Comparison of ENCODE assay signal across 1 cellular context in the genomic region with DNA sequence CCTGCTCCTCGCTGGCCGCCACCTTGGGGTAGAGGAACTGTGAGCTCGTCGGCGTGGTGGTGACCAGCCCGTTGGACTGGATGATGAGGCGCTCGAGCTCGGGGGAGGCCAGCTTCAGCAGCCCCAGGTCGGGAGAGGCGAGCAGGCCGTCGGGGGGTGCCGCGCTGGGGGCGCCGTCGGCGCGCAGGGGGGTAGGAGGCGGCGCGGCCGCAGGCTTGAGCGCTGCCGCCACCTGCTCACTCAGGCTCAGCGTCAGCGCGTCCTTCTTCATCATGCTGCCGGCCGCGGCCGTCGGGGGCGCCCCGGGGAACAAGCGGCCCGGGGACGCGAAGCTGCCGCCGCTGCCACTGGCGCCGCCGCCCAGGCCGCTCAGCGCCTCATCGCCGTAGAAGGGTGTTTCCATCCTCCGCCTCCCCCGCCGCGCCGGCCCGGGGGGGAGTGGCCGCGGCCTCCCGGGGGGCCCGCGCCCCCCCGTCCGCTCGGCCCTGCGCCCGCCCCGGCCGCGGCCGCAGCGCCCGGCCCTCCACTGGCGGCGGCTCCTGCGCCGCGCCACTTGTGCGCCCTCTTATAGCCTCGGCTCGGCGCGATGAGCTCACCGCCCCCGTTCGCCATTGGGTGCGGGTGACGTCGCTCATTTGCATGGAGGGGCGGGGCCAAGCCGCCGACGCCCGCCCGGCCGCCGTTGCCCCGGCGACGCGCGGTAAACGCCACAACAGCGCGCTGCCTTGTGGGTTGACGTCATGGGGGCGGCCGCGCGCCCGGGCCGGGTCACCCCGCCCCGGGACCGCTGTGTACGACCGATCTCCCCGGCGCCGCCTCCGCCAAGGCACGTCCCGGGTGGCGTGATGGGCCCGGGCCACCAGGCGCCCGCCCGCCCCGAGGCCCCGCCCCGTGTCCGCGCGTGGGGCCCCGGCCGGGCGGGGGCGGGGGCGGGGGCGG.
TF ChIP-seq lines count a peak whose summit lies in the region.

Gene JUND (minus strand): TSS at position 541 of the 939 bp plus-strand sequence. CDS start 138 bp downstream, at position 403.

TF ChIP-seq in K562, 482 proteins besides CTCF, POLR2A, EP300 and RAD21 (continued from another document and continues in another):
- TF ChIP-seq RCOR1 (IDR thresholded peaks at IDR 0.05; ENCODE audit: borderline replicate concordance in 1 of 2, low read depth in 2 of 2, low read length in 2 of 2) (peak in 1 of 2 experiments; percentile 7; a peak in 1 of 4 replicates), CCNT2 (IDR thresholded peaks at IDR 0.05; ENCODE audit: borderline replicate concordance, extremely low read depth, insufficient read length, low read depth, low read length) (peak; percentile 98), HDAC3 (IDR thresholded peaks at IDR 0.05; ENCODE audit: borderline replicate concordance, partially characterized antibody) (no peak), RFX7 (CRISPR knock-in tag; IDR thresholded peaks at IDR 0.05) (no peak), DPF2 (IDR thresholded peaks at IDR 0.05) (no peak), ZNF217 (CRISPR knock-in tag; IDR thresholded peaks at IDR 0.05) (no peak), KLF13 (tag; IDR thresholded peaks at IDR 0.05; ENCODE audit: borderline replicate concordance, low read depth) (no peak), THRA (IDR thresholded peaks at IDR 0.05) (no peak), ZNF696 (CRISPR knock-in tag; conservative IDR thresholded peaks at IDR 0.05) (no peak), ZNF592 (IDR thresholded peaks at IDR 0.05) (peak; percentile 61; the same call in 1 of the 2 replicates), ZFP36 (IDR thresholded peaks at IDR 0.05; ENCODE audit: low read depth, low read length, partially characterized antibody) (no peak), SP1 (CRISPR knock-in tag; IDR thresholded peaks at IDR 0.05) (peak; percentile 72), ZNF766 (CRISPR knock-in tag; conservative IDR thresholded peaks at IDR 0.05) (peak; percentile 80), EP400 (IDR thresholded peaks at IDR 0.05) (no peak), CREB3 (tag; conservative IDR thresholded peaks at IDR 0.05; ENCODE audit: low read depth) (no peak), ZNF584 (CRISPR knock-in tag; IDR thresholded peaks at IDR 0.05; ENCODE audit: low read depth) (no peak; the same call in 1 of the 2 replicates), NONO (IDR thresholded peaks at IDR 0.05; ENCODE audit: low read depth in 2 of 2, low read length in 1 of 2) (peak in 1 of 2 experiments; percentile 98; a peak in 3 of 4 replicates), GATA2 (CRISPR knock-in tag; IDR thresholded peaks at IDR 0.05) (no peak), PHTF2 (CRISPR knock-in tag; IDR thresholded peaks at IDR 0.05) (no peak), E4F1 (CRISPR knock-in tag; IDR thresholded peaks at IDR 0.05; ENCODE audit: borderline replicate concordance) (no peak), CBFA2T2 (conservative IDR thresholded peaks at IDR 0.05) (no peak), ZNF140 (CRISPR knock-in tag; IDR thresholded peaks at IDR 0.05) (no peak), FOXP4 (CRISPR knock-in tag; IDR thresholded peaks at IDR 0.05; ENCODE audit: borderline replicate concordance) (no peak; the same call in 1 of the 2 replicates), ZC3H8 (IDR thresholded peaks at IDR 0.05) (no peak)
- TF ChIP-seq, protein P1, sequence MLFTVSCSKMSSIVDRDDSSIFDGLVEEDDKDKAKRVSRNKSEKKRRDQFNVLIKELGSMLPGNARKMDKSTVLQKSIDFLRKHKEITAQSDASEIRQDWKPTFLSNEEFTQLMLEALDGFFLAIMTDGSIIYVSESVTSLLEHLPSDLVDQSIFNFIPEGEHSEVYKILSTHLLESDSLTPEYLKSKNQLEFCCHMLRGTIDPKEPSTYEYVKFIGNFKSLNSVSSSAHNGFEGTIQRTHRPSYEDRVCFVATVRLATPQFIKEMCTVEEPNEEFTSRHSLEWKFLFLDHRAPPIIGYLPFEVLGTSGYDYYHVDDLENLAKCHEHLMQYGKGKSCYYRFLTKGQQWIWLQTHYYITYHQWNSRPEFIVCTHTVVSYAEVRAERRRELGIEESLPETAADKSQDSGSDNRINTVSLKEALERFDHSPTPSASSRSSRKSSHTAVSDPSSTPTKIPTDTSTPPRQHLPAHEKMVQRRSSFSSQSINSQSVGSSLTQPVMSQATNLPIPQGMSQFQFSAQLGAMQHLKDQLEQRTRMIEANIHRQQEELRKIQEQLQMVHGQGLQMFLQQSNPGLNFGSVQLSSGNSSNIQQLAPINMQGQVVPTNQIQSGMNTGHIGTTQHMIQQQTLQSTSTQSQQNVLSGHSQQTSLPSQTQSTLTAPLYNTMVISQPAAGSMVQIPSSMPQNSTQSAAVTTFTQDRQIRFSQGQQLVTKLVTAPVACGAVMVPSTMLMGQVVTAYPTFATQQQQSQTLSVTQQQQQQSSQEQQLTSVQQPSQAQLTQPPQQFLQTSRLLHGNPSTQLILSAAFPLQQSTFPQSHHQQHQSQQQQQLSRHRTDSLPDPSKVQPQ (CRISPR knock-in tag; IDR thresholded peaks at IDR 0.05; ENCODE audit: borderline replicate concordance): no peak
- TF ChIP-seq, protein P2, sequence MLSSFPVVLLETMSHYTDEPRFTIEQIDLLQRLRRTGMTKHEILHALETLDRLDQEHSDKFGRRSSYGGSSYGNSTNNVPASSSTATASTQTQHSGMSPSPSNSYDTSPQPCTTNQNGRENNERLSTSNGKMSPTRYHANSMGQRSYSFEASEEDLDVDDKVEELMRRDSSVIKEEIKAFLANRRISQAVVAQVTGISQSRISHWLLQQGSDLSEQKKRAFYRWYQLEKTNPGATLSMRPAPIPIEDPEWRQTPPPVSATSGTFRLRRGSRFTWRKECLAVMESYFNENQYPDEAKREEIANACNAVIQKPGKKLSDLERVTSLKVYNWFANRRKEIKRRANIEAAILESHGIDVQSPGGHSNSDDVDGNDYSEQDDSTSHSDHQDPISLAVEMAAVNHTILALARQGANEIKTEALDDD (IDR thresholded peaks at IDR 0.05): no peak
- TF ChIP-seq, protein P3, sequence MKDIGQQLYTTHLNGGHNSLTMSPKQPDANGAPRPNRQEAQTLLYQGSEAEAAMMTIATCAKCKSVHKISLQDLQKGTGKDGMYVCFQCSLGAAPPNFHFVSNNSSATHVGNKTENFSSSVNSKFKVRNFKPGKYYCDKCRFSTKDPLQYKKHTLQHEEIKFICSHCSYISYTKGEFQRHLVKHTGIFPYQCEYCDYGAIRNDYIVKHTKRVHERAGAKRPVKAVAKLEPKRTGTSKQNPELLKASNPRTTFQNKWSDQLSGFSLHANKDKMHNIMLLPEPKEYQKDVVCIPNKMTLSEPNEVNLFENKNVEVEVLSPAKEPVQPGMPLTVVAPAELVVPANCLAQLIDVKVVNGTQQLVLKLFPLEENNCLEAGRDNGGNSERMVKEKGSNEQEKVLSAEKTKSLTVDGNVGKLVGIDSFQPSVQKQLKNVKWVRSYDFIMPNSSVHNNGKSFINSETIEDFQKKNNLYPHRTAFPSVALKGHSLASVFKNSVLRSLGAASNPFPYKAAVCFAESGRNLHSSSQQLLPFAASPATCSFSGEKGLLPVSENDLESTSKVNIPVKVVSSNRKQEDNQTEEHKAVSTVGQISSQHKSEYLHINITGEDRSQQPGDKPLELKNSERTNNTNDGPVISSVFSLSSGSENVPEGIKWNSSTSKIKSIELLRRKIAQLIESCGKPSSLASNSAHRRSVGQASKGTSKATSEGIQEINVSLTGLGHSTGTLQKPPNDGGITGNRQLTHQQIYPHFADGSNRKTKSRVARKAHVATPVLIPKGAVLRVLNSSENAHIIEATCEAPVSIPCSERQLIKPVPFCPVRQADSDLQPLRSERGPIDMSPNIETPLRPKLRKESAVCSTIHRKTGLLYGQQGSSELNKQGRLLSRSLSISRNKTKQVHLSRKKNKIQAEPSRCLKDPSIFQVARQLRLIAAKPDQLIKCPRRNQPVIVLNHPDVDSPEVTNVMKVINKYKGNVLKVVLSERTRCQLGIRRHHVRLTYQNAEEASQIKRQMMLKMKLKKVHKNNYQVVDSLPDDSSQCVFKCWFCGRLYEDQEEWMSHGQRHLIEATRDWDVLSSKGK (CRISPR knock-in tag; IDR thresholded peaks at IDR 0.05): no peak
- TF ChIP-seq, protein P4, sequence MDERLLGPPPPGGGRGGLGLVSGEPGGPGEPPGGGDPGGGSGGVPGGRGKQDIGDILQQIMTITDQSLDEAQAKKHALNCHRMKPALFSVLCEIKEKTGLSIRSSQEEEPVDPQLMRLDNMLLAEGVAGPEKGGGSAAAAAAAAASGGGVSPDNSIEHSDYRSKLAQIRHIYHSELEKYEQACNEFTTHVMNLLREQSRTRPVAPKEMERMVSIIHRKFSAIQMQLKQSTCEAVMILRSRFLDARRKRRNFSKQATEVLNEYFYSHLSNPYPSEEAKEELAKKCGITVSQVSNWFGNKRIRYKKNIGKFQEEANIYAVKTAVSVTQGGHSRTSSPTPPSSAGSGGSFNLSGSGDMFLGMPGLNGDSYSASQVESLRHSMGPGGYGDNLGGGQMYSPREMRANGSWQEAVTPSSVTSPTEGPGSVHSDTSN (CRISPR knock-in tag; IDR thresholded peaks at IDR 0.05; ENCODE audit: low read depth): no peak
- TF ChIP-seq, protein P4 (tag; conservative IDR thresholded peaks at IDR 0.05; ENCODE audit: low read depth): no peak
